Comparison of ENCODE assay signal across 18 cellular contexts in genomic region chr14:59776468-59776867, GRCh38.
DNase-seq lines count a peak whose midpoint lies in the region; ATAC-seq and TF ChIP-seq lines count a peak whose summit lies in the region.
"Had no signal": no experiment of that assay in that cellular context is flagged by ENCODE, and none has a peak within 500 bp of the region (broad histone marks: within the 10 kb centered on the region; RNA-seq: fewer than 3 reads in every experiment).

No MANE protein-coding gene starts in this region.

- H3K27ac Mint-ChIP-seq in nephron progenitor cell = no peak overlapping the region
- H3K27ac Mint-ChIP-seq in CD4-positive, alpha-beta memory T cell = no peak overlapping the region
- H3K27ac Mint-ChIP-seq: CD8-positive, alpha-beta memory T cell; GM23338; HFFc6 had no signal

- CTCF ChIA-PET in CD4-positive, alpha-beta memory T cell (lab: Charles Lee; ENCODE audit: partially characterized antibody) = no interaction called here

- peaks cover 3% of the 10 kb centered on the region for H3K27me3 Mint-ChIP-seq in nephron progenitor cell (ENCODE audit: low read depth, poor library complexity)
- H3K27me3 Mint-ChIP-seq in CD4-positive, alpha-beta memory T cell = peaks cover 2 to 3% of the 10 kb centered on the region in 2 donors

- no peaks in the 10 kb centered on the region for H3K36me3 ChIP-seq in CD4-positive, alpha-beta memory T cell (ENCODE audit: insufficient read depth, low read length)
- H3K36me3 ChIP-seq: BLaER1 treated with 17β-estradiol and CSF1 and Interleukin-3, amounts not matched to agents 10 nM and 100 nM had no signal

- no peak overlapping the region for H3K4me3 Mint-ChIP-seq in nephron progenitor cell
- H3K4me3 Mint-ChIP-seq in CD4-positive, alpha-beta memory T cell = no peak overlapping the region
- H3K4me3 Mint-ChIP-seq: CD8-positive, alpha-beta memory T cell; GM23338; HFFc6 had no signal

- no peak overlapping the region for H3K27ac ChIP-seq in CD4-positive, alpha-beta memory T cell (ENCODE audit: low read depth, low read length)
- H3K27ac ChIP-seq: BLaER1 treated with 17β-estradiol and CSF1 and Interleukin-3, amounts not matched to agents 10 nM and 100 nM had no signal

- H3K9me3 Mint-ChIP-seq in nephron progenitor cell = no peaks in the 10 kb centered on the region
- peaks cover 0 to 1% (median 0%) of the 10 kb centered on the region in 8 donors for H3K9me3 Mint-ChIP-seq in CD4-positive, alpha-beta memory T cell
- H3K9me3 Mint-ChIP-seq: CD8-positive, alpha-beta memory T cell; GM23338 had no signal

- H3K4me3 ChIP-seq in CD4-positive, alpha-beta memory T cell (ENCODE audit: low read length in 2 of 2) = no peak overlapping the region
- H3K4me3 ChIP-seq: BLaER1 treated with 17β-estradiol and CSF1 and Interleukin-3, amounts not matched to agents 10 nM and 100 nM; GM23338 had no signal

- no peaks in the 10 kb centered on the region for H3K36me3 Mint-ChIP-seq in nephron progenitor cell (ENCODE audit: low read depth)
- H3K36me3 Mint-ChIP-seq in CD4-positive, alpha-beta memory T cell = no peaks in the 10 kb centered on the region
- H3K36me3 Mint-ChIP-seq: CD8-positive, alpha-beta memory T cell had no signal

- no peaks in the 10 kb centered on the region for H3K27me3 ChIP-seq in CD4-positive, alpha-beta memory T cell (ENCODE audit: insufficient read depth, low read length)
- H3K27me3 ChIP-seq: BLaER1 treated with 17β-estradiol and CSF1 and Interleukin-3, amounts not matched to agents 10 nM and 100 nM had no signal

- H3K9me3 ChIP-seq in CD4-positive, alpha-beta memory T cell (ENCODE audit: control insufficient read depth in 1 of 2, low read length in 2 of 2) = no peaks in the 10 kb centered on the region
- H3K9me3 ChIP-seq: BLaER1 treated with 17β-estradiol and CSF1 and Interleukin-3, amounts not matched to agents 10 nM and 100 nM had no signal

- intact Hi-C loops in CD4-positive, alpha-beta memory T cell (cut with micrococcal nuclease) = no loop called here

- TF ChIP-seq CTCF in GM10266 (IDR thresholded peaks at IDR 0.05; ENCODE audit: control insufficient read depth, insufficient read depth, low read depth, missing control alignments) = peak; percentile 6
- TF ChIP-seq CTCF in nephron progenitor cell (IDR thresholded peaks at IDR 0.05) = no peak

- no peaks in the 10 kb centered on the region for H3K4me1 ChIP-seq in CD4-positive, alpha-beta memory T cell (ENCODE audit: insufficient read depth, low read length)

- ATAC-seq in GM19351 (IDR thresholded peaks at IDR 0.05; ENCODE audit: unreplicated experiment) (peak; percentile 49), HG02885 (IDR thresholded peaks at IDR 0.05; ENCODE audit: poor library complexity, unreplicated experiment) (peak; percentile 40), HG03520 (IDR thresholded peaks at IDR 0.05; ENCODE audit: unreplicated experiment) (peak; percentile 54)
- ATAC-seq: GM23338, HCT116 had no signal

- peaks cover 11% of the 10 kb centered on the region for H3K4me1 Mint-ChIP-seq in nephron progenitor cell
- H3K4me1 Mint-ChIP-seq in CD4-positive, alpha-beta memory T cell = no peaks in the 10 kb centered on the region
- H3K4me1 Mint-ChIP-seq: CD8-positive, alpha-beta memory T cell had no signal

- POLR2A ChIA-PET in CD4-positive, alpha-beta memory T cell (lab: Charles Lee; ENCODE audit: partially characterized antibody) = no interaction called here

- DNase-seq in GM10266 (ENCODE audit: extremely low spot score) (no peak), nephron progenitor cell (no peak), activated T-cell treated with anti-CD3 and anti-CD28 coated beads for 4 hours (no peak), SKM-1 (lab: John Stamatoyannopoulos, UW; ENCODE audit: unreplicated experiment) (no peak)
- DNase-seq in CD4-positive, alpha-beta memory T cell = no peak
- DNase-seq: 8988T; CD8-positive, alpha-beta memory T cell; COR-L47; DMS 273 treated with DMSO at 0.1 percent for 48 hours; HFFc6; Kasumi-1; KG1 had no signal
